Comparison of ENCODE assay signal across 9 cellular contexts in genomic region chr12:66302827-66303169, GRCh38. TPM values are rescaled to one million over a fixed set of nuclear protein-coding genes. Genes with fewer than 3 reads are reported as not detected.
A peak's percentile ranks its signal among the peaks of the same experiment; 100 is the strongest.
DNase-seq lines count a peak whose midpoint lies in the region; ATAC-seq, FAIRE-seq and TF ChIP-seq lines count a peak whose summit lies in the region.
"Had no signal": no experiment of that assay in that cellular context is flagged by ENCODE, and none has a peak within 500 bp of the region (broad histone marks: within the 10 kb centered on the region; RNA-seq: fewer than 3 reads in every experiment).

No MANE protein-coding gene starts in this region.

- no peaks in the 10 kb centered on the region for H3K9me3 Mint-ChIP-seq in activated T-cell treated with anti-CD3 and anti-CD28 coated beads, Interleukin-2, amount 50 U/mL, for 72 hours
- H3K9me3 Mint-ChIP-seq in type B pancreatic cell: no peaks in the 10 kb centered on the region

- no peak for TF ChIP-seq RAD21 in GM12878 (IDR thresholded peaks at IDR 0.05; ENCODE audit: insufficient read depth, low read depth, low read length)

- no peak for DNase-seq in activated T-cell treated with anti-CD3 and anti-CD28 coated beads, Interleukin-2, amount 50 U/mL, for 72 hours
- DNase-seq in activated T-cell treated with anti-CD3 and anti-CD28 coated beads, Interleukin-2, amount 50 U/mL, for 1 hour: no peak
- DNase-seq in GM12878 (ENCODE audit: low read depth, low spot score) (no peak), lower lobe of right lung (no peak), type B pancreatic cell (ENCODE audit: extremely low spot score, unreplicated experiment) (no peak), glomerular visceral epithelial cell (ENCODE audit: extremely low spot score) (no peak)

- peak overlapping the region; percentile 85 for H3K4me3 ChIP-seq in GM12878
- H3K4me3 ChIP-seq in lower lobe of right lung: peak overlapping the region; percentile 89

- WGBS in GM12878 (ENCODE audit: insufficient coverage, insufficient replicate concordance, low lambda C conversion rate, missing lambda C conversion rate): 0% methylated on average over 3 of the region's 6 CpGs

- no peaks in the 10 kb centered on the region for H4K20me1 ChIP-seq in GM12878 (ENCODE audit: control insufficient read depth, insufficient read depth)

- SMC1A ChIA-PET in GM12878 (lab: Charles Lee; ENCODE audit: uncharacterized antibody, unreplicated experiment): interaction anchor here (0.7 to 4.7 kb wide), 11 partner anchors 12 to 172 kb away, joined by 3 to 35 read pairs (median 3); partner anchors contain the start of genes LLPH and TMBIM4

- ATAC-seq in activated T-cell treated with anti-CD3 and anti-CD28 coated beads, Interleukin-2, amount 50 U/mL, for 72 hours (replicated peaks in 1 of 2): no peak
- no peak for ATAC-seq in GM12878
- ATAC-seq in lower lobe of right lung: no peak
- ATAC-seq in GM21381 (IDR thresholded peaks at IDR 0.05; ENCODE audit: unreplicated experiment): no peak
- ATAC-seq in GM19351 (IDR thresholded peaks at IDR 0.05; ENCODE audit: unreplicated experiment): no peak

- H3K27ac Mint-ChIP-seq in activated T-cell treated with anti-CD3 and anti-CD28 coated beads, Interleukin-2, amount 50 U/mL, for 72 hours: peak overlapping the region; percentile 100
- H3K27ac Mint-ChIP-seq in type B pancreatic cell: peak overlapping the region; percentile 98

- H3K9ac ChIP-seq in GM12878 (ENCODE audit: control insufficient read depth, insufficient read depth, low read length): peak overlapping the region; percentile 81

- POLR2A ChIA-PET in GM12878 (lab: Charles Lee): interaction anchor here (0.5 to 5.0 kb wide), 12 partner anchors 9 to 1546 kb away, joined by 3 to 19 read pairs (median 5); partner anchors contain the start of gene TMBIM4

- peak; percentile 18 for FAIRE-seq in GM12878 (lab: Jason Lieb, UNC)
- FAIRE-seq: frontal cortex had no signal

- TSS peak; percentile 81 for BruUV-seq in GM12878 (replicated peaks; lab: Mats Ljungman, UMichigan)

- peak overlapping the region; percentile 87 for H3K27ac ChIP-seq in GM12878 (ENCODE audit: control insufficient read depth, insufficient read depth)
- peak overlapping the region; percentile 89 for H3K27ac ChIP-seq in lower lobe of right lung

- H3K36me3 Mint-ChIP-seq in activated T-cell treated with anti-CD3 and anti-CD28 coated beads, Interleukin-2, amount 50 U/mL, for 72 hours (ENCODE audit: insufficient read depth in 2 of 2): peaks cover 11 to 35% of the 10 kb centered on the region in 2 donors
- H3K36me3 Mint-ChIP-seq in type B pancreatic cell: no peaks in the 10 kb centered on the region

- H3K4me1 Mint-ChIP-seq in activated T-cell treated with anti-CD3 and anti-CD28 coated beads, Interleukin-2, amount 50 U/mL, for 72 hours (ENCODE audit: low read depth): peaks cover 53% of the 10 kb centered on the region
- peaks cover 12% of the 10 kb centered on the region for H3K4me1 Mint-ChIP-seq in type B pancreatic cell (ENCODE audit: unreplicated experiment)

- no peaks in the 10 kb centered on the region for H3K27me3 ChIP-seq in GM12878 (replicated peaks in 1 of 2; ENCODE audit: control insufficient read depth in 2 of 2, insufficient read depth in 2 of 2, low read length in 1 of 2)
- no peaks in the 10 kb centered on the region for H3K27me3 ChIP-seq in lower lobe of right lung (ENCODE audit: low read depth)

- H3K79me2 ChIP-seq in GM12878 (ENCODE audit: control insufficient read depth, insufficient read depth, low read length): peaks cover 18% of the 10 kb centered on the region

- H3K4me1 ChIP-seq in GM12878 (ENCODE audit: control insufficient read depth, insufficient read depth, low read length): no peaks in the 10 kb centered on the region; the same call in 1 of the 2 replicates
- peaks cover 20% of the 10 kb centered on the region for H3K4me1 ChIP-seq in lower lobe of right lung

- peaks cover 0 to 7% of the 10 kb centered on the region in 2 experiments; a peak in 2 of 4 replicates for H3K36me3 ChIP-seq in GM12878 (ENCODE audit: control insufficient read depth in 2 of 2, insufficient read depth in 2 of 2, low read length in 1 of 2)
- peaks cover 7% of the 10 kb centered on the region for H3K36me3 ChIP-seq in lower lobe of right lung

- intact Hi-C loops in GM12878 (cut with micrococcal nuclease; ENCODE audit: unreplicated experiment): loop anchor here (2.0 to 5.0 kb wide), 2 partner anchors 70 to 134 kb away; partner anchors contain the start of gene TMBIM4
- intact Hi-C loops in lower lobe of right lung (cut with DNase I): no loop called here

- no peak for TF ChIP-seq EP300 in GM12878 (IDR thresholded peaks at IDR 0.05; ENCODE audit: borderline replicate concordance in 1 of 2, control insufficient read depth in 1 of 2, low read depth in 2 of 2, low read length in 2 of 2)

- TF ChIP-seq POLR2A in GM12878 (IDR thresholded peaks at IDR 0.05; ENCODE audit: low read depth, low read length): no peak

- no peaks in the 10 kb centered on the region for H3K27me3 Mint-ChIP-seq in activated T-cell treated with anti-CD3 and anti-CD28 coated beads, Interleukin-2, amount 50 U/mL, for 72 hours (ENCODE audit: low read depth)
- H3K27me3 Mint-ChIP-seq in type B pancreatic cell: peaks cover 25% of the 10 kb centered on the region

- in situ Hi-C loops in GM12878 (cut with MboI): loop anchor here (5.0 kb wide), 1 partner anchor 135 kb away; the partner anchor contains the start of gene TMBIM4

- H3K4me3 Mint-ChIP-seq in activated T-cell treated with anti-CD3 and anti-CD28 coated beads, Interleukin-2, amount 50 U/mL, for 72 hours: peak overlapping the region; percentile 88 to 98
- H3K4me3 Mint-ChIP-seq in type B pancreatic cell: peak overlapping the region; percentile 100

- no peak for TF ChIP-seq CTCF in GM12878 (IDR thresholded peaks at IDR 0.05 in 2 of 3, conservative IDR thresholded peaks at IDR 0.05 in 1 of 3; ENCODE audit: control insufficient read depth in 2 of 3, extremely low read depth in 1 of 3, insufficient read depth in 1 of 3, low read depth in 3 of 3, low read length in 3 of 3)
- TF ChIP-seq CTCF in lower lobe of right lung (IDR thresholded peaks at IDR 0.05): no peak
- no peak for TF ChIP-seq CTCF in type B pancreatic cell (conservative IDR thresholded peaks at IDR 0.05)

- RAD21 ChIA-PET in GM12878 (lab: Charles Lee; ENCODE audit: unreplicated experiment): interaction anchor here (0.6 to 3.0 kb wide), 13 partner anchors 9 to 1645 kb away, joined by 3 to 10 read pairs (median 3); no protein-coding TSS in a partner anchor

- H3K4me2 ChIP-seq in GM12878 (ENCODE audit: control insufficient read depth, insufficient read depth): peak overlapping the region; percentile 28

- CTCF ChIA-PET in GM12878 (lab: Yijun Ruan, JAX): interaction anchor here (1.0 to 4.8 kb wide), 4 partner anchors 26 to 172 kb away, joined by 3 to 17 read pairs (median 3); no protein-coding TSS in a partner anchor

- H3K9me3 ChIP-seq in GM12878 (replicated peaks; ENCODE audit: control insufficient read depth, insufficient read depth, low read length) (no peaks in the 10 kb centered on the region), lower lobe of right lung (no peaks in the 10 kb centered on the region)

- H2AFZ ChIP-seq in GM12878 (ENCODE audit: control insufficient read depth, low read depth, low read length): peak overlapping the region; percentile 84

TF ChIP-seq in GM12878, 131 proteins besides CTCF, POLR2A, EP300 and RAD21:
- TF ChIP-seq MTA2 (IDR thresholded peaks at IDR 0.05; ENCODE audit: low read depth) (peak; percentile 1; the same call in 1 of the 2 replicates), DPF2 (IDR thresholded peaks at IDR 0.05) (no peak), SKIL (IDR thresholded peaks at IDR 0.05; ENCODE audit: low read depth, poor library complexity, severe bottlenecking) (peak; percentile 1), ZNF384 (IDR thresholded peaks at IDR 0.05; ENCODE audit: borderline replicate concordance, low read depth, low read length) (peak; percentile 46; the same call in 1 of the 2 replicates)

RNA-seq across cellular contexts. Expression of gene HELB, which starts 0.5 kb away (rescaled TPM):
- 10 to 100 TPM; 29.7 to 31.9 TPM for total RNA-seq in activated T-cell treated with anti-CD3 and anti-CD28 coated beads, Interleukin-2, amount 50 U/mL, for 72 hours
- total RNA-seq in GM12878 (2013; cell fraction: nucleolus; rRNA removed): 95.4 and 98.4 TPM in 2 replicates
- total RNA-seq in GM12878 (2014; rRNA removed) (4.6 and 7.4 TPM in 2 replicates), GM12878 (2014; rRNA removed; fragmentation: Illumina TruSeq; extraction: Trizol) (5.9 and 7.2 TPM in 2 replicates), GM12878 (2021) (5.8 and 6.4 TPM in 2 replicates), lower lobe of right lung (6.4 TPM), type B pancreatic cell (ENCODE audit: low replicate concordance) (3.8 and 5.5 TPM in 2 replicates)
- 2.3 TPM for polyA plus RNA-seq in GM12878 (2011; ENCODE audit: low read depth)
- polyA plus RNA-seq in GM12878 (2011; rRNA removed) (10.0 and 15.3 TPM in 2 replicates), GM12878 (2014; fragmentation: Illumina TruSeq; extraction: Trizol) (2.5 and 3.5 TPM in 2 replicates), GM12878 (2014; fragmentation: Nextera tagmentation; extraction: Ambion mirVana) (1 to 10 TPM in 1 of 2 experiments, under 1 TPM in 1; 0.58 to 1.0 TPM), GM12878 (2014; rRNA removed) (2.7 and 3.3 TPM in 2 replicates), GM12878 (2016; fragmentation: Nextera tagmentation; extraction: Ambion mirVana) (1 to 10 TPM; 4.3 to 4.6 TPM)
- 3.7 and 4.4 TPM in 2 replicates for polyA plus RNA-seq in GM12878 (2011; cell fraction: cytosol; rRNA removed)
- 9.1 and 9.4 TPM in 2 replicates for polyA plus RNA-seq in GM12878 (2011; cell fraction: nucleus; rRNA removed)
- polyA plus RNA-seq in GM12878 (2012): 3.2 TPM in 2 replicates
- 16.6 and 19.2 TPM in 2 replicates for polyA minus RNA-seq in GM12878 (2011; rRNA and poly(A)+ RNA removed)
- 5.1 and 5.2 TPM in 2 replicates for polyA minus RNA-seq in GM12878 (2011; cell fraction: cytosol; rRNA and poly(A)+ RNA removed)
- polyA minus RNA-seq in GM12878 (2011; cell fraction: nucleus; rRNA and poly(A)+ RNA removed): 15.2 and 23.1 TPM in 2 replicates
